14 cellular contexts compared by ENCODE assay signal in the genomic region with DNA sequence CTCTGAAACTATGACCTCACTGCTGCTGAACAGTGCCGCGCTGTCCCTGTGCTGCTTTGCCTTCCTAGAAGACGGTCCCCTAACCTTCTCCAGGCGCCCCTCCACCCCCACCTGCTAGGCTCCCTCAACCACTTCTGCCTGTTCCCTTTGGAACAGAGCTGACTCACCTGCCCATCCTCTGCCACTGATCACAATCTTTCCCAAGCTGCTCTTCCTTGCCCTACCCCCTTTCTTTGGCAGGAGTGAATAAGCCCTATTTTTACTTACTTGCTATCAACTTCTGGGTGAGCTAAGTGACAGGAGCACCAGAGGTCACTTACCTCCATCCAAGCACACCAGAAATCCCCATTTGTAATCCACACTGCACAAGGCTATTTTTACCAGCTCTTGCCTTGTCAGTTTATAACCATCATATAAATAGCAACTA.
DNase-seq lines count a peak whose midpoint lies in the region; TF ChIP-seq lines count a peak whose summit lies in the region.
"Had no signal": no experiment of that assay in that cellular context is flagged by ENCODE, and none has a peak within 500 bp of the region (broad histone marks: within the 10 kb centered on the region; RNA-seq: fewer than 3 reads in every experiment).

No MANE protein-coding gene starts in this region.

- H3K27me3 ChIP-seq in cardiac muscle cell = no peaks in the 10 kb centered on the region
- no peaks in the 10 kb centered on the region for H3K27me3 ChIP-seq in parathyroid adenoma (ENCODE audit: control insufficient read depth, insufficient read depth, low read length)
- H3K27me3 ChIP-seq in testis = no peaks in the 10 kb centered on the region

- peaks cover 36% of the 10 kb centered on the region for H3K36me3 ChIP-seq in cardiac muscle cell
- H3K36me3 ChIP-seq in parathyroid adenoma (ENCODE audit: control insufficient read depth, insufficient read depth, low read length) = no peaks in the 10 kb centered on the region
- H3K36me3 ChIP-seq in testis (ENCODE audit: low read depth, missing control alignments) = no peaks in the 10 kb centered on the region

- H3K9me3 ChIP-seq in cardiac muscle cell (ENCODE audit: low read depth) (no peaks in the 10 kb centered on the region), parathyroid adenoma (ENCODE audit: control insufficient read depth, low read length) (no peaks in the 10 kb centered on the region), testis (no peaks in the 10 kb centered on the region)

- peak overlapping the region; percentile 48 for H3K27ac ChIP-seq in VCaP
- peak overlapping the region; percentile 91 for H3K27ac ChIP-seq in cardiac muscle cell
- peak overlapping the region; percentile 75 for H3K27ac ChIP-seq in parathyroid adenoma
- no peak overlapping the region for H3K27ac ChIP-seq in testis

- TF ChIP-seq CTCF in VCaP (conservative IDR thresholded peaks at IDR 0.05) (no peak), cardiac muscle cell (IDR thresholded peaks at IDR 0.05; ENCODE audit: low read depth, low read length) (no peak), parathyroid adenoma (IDR thresholded peaks at IDR 0.05) (no peak), testis (IDR thresholded peaks at IDR 0.05) (no peak)

- H3K4me1 ChIP-seq in cardiac muscle cell (ENCODE audit: low read depth) (peaks cover 45% of the 10 kb centered on the region), parathyroid adenoma (peaks cover 19% of the 10 kb centered on the region), testis (no peaks in the 10 kb centered on the region)

- H3K4me2 ChIP-seq in parathyroid adenoma (ENCODE audit: low read length) = peak overlapping the region; percentile 52

- no peak overlapping the region for H3K4me3 ChIP-seq in cardiac muscle cell
- no peak overlapping the region for H3K4me3 ChIP-seq in parathyroid adenoma (ENCODE audit: low read depth, low read length)
- no peak overlapping the region for H3K4me3 ChIP-seq in testis

- intact Hi-C loops in testis (cut with DNase I; ENCODE audit: low total_unique reads) = no loop called here

- no peak for TF ChIP-seq POLR2A in testis (IDR thresholded peaks at IDR 0.05)

- WGBS in testis, 2 donors = 95 to 97% methylated on average over 4 of the region's 4 CpGs

- H3K79me2 ChIP-seq in parathyroid adenoma = peaks cover 4% of the 10 kb centered on the region

- in situ Hi-C loops in Caki2 (cut with HindIII; ENCODE audit: low pct_unique_long_range_greater_than_20kb, low sequenced_read_pairs) = no loop called here

- DNase-seq in Caki2 (ENCODE audit: low read depth) (peak; percentile 55), cardiac muscle cell (ENCODE audit: low read depth in 1 of 2, low spot score in 1 of 2) (peak in 1 of 2 donors; percentile 65), NCI-H128 (lab: John Stamatoyannopoulos, UW; ENCODE audit: unreplicated experiment) (no peak), NCI-H1048 (lab: John Stamatoyannopoulos, UW) (no peak), testis (no peak), NCI-H345 treated with DMSO at 0.1 percent for 48 hours (lab: John Stamatoyannopoulos, UW; ENCODE audit: unreplicated experiment) (no peak)
- DNase-seq: activated CD4-positive, CD25-positive, alpha-beta regulatory T cell treated with anti-CD3 and anti-CD28 coated beads, Interleukin-2, amount 50 U/mL, for 72 hours; activated T-cell treated with anti-CD3 and anti-CD28 coated beads, Interleukin-2, amount 50 U/mL, for 72 hours; EL; HFFc6; natural killer cell; NCI-H2081 had no signal

- no peak overlapping the region for H3K9ac ChIP-seq in parathyroid adenoma

- no peak overlapping the region for H2AFZ ChIP-seq in parathyroid adenoma

Comparison
In these comparisons a context has a peak if more than half of its experiments do, and no peak if none do; other contexts are left out.
1. H3K27ac ChIP-seq: peak in VCaP (single experiment), cardiac muscle cell (single experiment) and parathyroid adenoma (single experiment); none in testis (0 of 2).